ENCODE assay signal across 8 cellular contexts in the genomic region with DNA sequence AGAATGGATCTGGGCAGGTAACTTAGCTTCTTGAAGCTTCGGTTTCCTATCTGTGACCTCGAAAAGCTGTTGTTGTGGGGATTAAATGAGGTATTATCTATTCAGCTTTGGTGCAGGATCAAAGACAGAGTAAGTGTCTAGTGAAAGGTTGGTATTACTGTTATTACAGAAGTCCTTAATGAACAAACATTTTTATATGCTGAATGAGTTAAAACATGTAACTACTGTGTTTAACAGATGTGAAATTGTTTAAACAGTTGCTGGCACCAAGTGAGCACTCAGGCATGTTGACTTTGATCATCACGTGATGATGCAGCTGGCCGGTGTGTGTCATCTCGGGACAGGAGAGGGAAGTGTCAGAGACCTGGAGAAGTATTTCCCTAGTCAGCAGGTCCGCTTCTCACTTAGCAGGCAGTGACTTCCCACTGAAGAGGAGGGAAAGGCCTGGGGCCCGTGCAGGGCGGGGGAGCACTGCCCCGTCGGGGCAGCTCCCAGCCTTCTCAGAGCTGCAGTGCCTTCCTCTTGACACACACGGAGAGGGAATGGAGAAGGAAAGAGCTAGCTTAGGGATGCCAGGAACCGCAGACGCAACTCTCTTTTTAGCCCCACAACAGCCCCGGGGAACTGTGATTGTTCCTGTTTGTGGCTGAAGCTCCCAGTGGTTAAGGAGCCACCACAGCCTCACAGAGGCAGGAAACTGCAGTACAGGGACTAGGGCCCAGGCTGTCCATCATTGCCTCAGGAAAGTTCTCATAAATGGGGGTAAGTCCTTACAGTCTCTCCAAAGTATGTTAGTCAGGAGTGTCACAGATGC. TPM values are rescaled to one million over a fixed set of nuclear protein-coding genes. Genes with fewer than 3 reads are reported as not detected.
DNase-seq lines count a peak whose midpoint lies in the region; ATAC-seq and FAIRE-seq lines count a peak whose summit lies in the region.

No MANE protein-coding gene starts in this region.

- peaks cover 4% of the 10 kb centered on the region for H3K36me3 ChIP-seq in CD4-positive, alpha-beta memory T cell (ENCODE audit: insufficient read depth, low read length)

- H3K4me1 Mint-ChIP-seq in CD4-positive, alpha-beta memory T cell, result no peaks in the 10 kb centered on the region

- H3K4me3 Mint-ChIP-seq in CD4-positive, alpha-beta memory T cell, result no peak overlapping the region

- CTCF ChIA-PET in CD4-positive, alpha-beta memory T cell (lab: Charles Lee; ENCODE audit: partially characterized antibody), result interaction anchor here (1.2 to 1.9 kb wide), 3 partner anchors 11 to 13 kb away, joined by 3 to 5 read pairs (median 3); no protein-coding TSS in a partner anchor

- no peak for FAIRE-seq in RCC 7860 (lab: Jason Lieb, UNC)

- H3K27ac ChIP-seq in CD4-positive, alpha-beta memory T cell (ENCODE audit: low read depth, low read length), result no peak overlapping the region

- peaks cover 39 to 54% of the 10 kb centered on the region in 2 donors for H3K36me3 Mint-ChIP-seq in CD4-positive, alpha-beta memory T cell

- intact Hi-C loops in CD4-positive, alpha-beta memory T cell (cut with micrococcal nuclease), result no loop called here

- H3K9me3 Mint-ChIP-seq in CD4-positive, alpha-beta memory T cell, result no peaks in the 10 kb centered on the region

- POLR2A ChIA-PET in CD4-positive, alpha-beta memory T cell (lab: Charles Lee; ENCODE audit: partially characterized antibody), result interaction anchor here (0.7 kb wide), 1 partner anchor 52 kb away, joined by 3 read pairs; no protein-coding TSS in a partner anchor

- ATAC-seq in HG02759 (IDR thresholded peaks at IDR 0.05; ENCODE audit: unreplicated experiment), result peak; percentile 65

- H3K9me3 ChIP-seq in CD4-positive, alpha-beta memory T cell (ENCODE audit: control insufficient read depth in 1 of 2, low read length in 2 of 2), result no peaks in the 10 kb centered on the region

- H3K4me1 ChIP-seq in CD4-positive, alpha-beta memory T cell (ENCODE audit: insufficient read depth, low read length), result no peaks in the 10 kb centered on the region

- no peaks in the 10 kb centered on the region for H3K27me3 ChIP-seq in CD4-positive, alpha-beta memory T cell (ENCODE audit: insufficient read depth, low read length)

- H3K4me3 ChIP-seq in CD4-positive, alpha-beta memory T cell (ENCODE audit: low read length in 2 of 2), result no peak overlapping the region

- H3K27me3 Mint-ChIP-seq in CD4-positive, alpha-beta memory T cell, result no peaks in the 10 kb centered on the region

- peak overlapping the region in 3 of 7 donors; percentile 15 to 73 (median 48) for H3K27ac Mint-ChIP-seq in CD4-positive, alpha-beta memory T cell

- DNase-seq in AG08396 (ENCODE audit: low spot score) (peak; percentile 85), RCC 7860 (ENCODE audit: low spot score) (peak; percentile 26), globus pallidus (ENCODE audit: low spot score) (peak; percentile 47), smooth muscle cell of the brain vasculature (ENCODE audit: low read depth, low spot score) (peak; percentile 78), superior temporal gyrus (ENCODE audit: extremely low spot score) (no peak)
- DNase-seq in CD4-positive, alpha-beta memory T cell, result no peak
- DNase-seq in stimulated activated naive CD4-positive, alpha-beta T cell treated with Interleukin-2 at 50 U/mL for 16 hours (lab: John Stamatoyannopoulos, UW), result no peak

RNA-seq across cellular contexts. Expression of gene TUBB2A, which starts 18.0 kb away (rescaled TPM):
- total RNA-seq in CD4-positive, alpha-beta memory T cell, result 1 to 10 TPM; 5.2 to 5.4 TPM
- polyA plus RNA-seq in CD4-positive, alpha-beta memory T cell, result 1 to 10 TPM; 7.3 to 8.4 TPM

RNA-seq across cellular contexts. Expression of gene BPHL, which starts 20.8 kb away (rescaled TPM):
- total RNA-seq in CD4-positive, alpha-beta memory T cell, result 10 to 100 TPM; 11.9 to 13.7 TPM
- 1 to 10 TPM; 8.1 to 8.4 TPM for polyA plus RNA-seq in CD4-positive, alpha-beta memory T cell

Comparison
In these comparisons a context has a peak if more than half of its experiments do, and no peak if none do; other contexts are left out.
1. DNase-seq: peak in AG08396 (single experiment), RCC 7860 (single experiment), globus pallidus (single experiment) and smooth muscle cell of the brain vasculature (single experiment); none in CD4-positive, alpha-beta memory T cell (0 of 5), stimulated activated naive CD4-positive, alpha-beta T cell treated with Interleukin-2 at 50 U/mL for 16 hours (single experiment) and superior temporal gyrus (single experiment).